In the genomic region with DNA sequence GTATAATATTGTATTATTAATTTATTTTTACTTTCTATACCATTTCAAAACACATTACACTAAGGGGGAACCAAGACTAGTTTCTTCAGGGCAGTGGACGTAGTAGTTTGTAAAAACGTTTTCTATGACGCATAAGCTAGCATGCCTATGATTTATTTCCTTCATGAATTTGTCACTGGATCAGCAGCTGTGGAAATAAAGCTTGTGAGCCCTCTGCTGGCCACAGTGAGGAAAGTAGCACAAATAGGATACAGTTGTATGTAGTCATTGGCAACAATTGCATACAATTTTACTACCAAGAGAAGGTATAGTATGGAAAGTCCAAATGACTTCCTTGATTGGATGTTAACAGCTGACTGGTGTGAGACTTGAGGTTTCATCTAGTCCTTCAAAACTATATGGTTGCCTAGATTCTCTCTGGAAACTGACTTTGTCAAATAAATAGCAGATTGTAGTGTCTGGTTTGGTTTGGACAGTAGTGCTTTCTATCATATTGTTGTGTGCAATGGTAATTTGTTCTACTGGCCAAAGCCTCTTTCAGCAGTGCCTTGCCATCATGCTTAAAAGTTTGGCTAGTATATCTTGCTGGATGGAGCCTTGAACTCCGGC, we compare ENCODE assay signal across 1 cellular context.
TF ChIP-seq lines count a peak whose summit lies in the region.

No MANE protein-coding gene starts in this region.

TF ChIP-seq in GM12878, 131 proteins besides CTCF, POLR2A, EP300 and RAD21 (continued from another document):
- TF ChIP-seq, protein P1, sequence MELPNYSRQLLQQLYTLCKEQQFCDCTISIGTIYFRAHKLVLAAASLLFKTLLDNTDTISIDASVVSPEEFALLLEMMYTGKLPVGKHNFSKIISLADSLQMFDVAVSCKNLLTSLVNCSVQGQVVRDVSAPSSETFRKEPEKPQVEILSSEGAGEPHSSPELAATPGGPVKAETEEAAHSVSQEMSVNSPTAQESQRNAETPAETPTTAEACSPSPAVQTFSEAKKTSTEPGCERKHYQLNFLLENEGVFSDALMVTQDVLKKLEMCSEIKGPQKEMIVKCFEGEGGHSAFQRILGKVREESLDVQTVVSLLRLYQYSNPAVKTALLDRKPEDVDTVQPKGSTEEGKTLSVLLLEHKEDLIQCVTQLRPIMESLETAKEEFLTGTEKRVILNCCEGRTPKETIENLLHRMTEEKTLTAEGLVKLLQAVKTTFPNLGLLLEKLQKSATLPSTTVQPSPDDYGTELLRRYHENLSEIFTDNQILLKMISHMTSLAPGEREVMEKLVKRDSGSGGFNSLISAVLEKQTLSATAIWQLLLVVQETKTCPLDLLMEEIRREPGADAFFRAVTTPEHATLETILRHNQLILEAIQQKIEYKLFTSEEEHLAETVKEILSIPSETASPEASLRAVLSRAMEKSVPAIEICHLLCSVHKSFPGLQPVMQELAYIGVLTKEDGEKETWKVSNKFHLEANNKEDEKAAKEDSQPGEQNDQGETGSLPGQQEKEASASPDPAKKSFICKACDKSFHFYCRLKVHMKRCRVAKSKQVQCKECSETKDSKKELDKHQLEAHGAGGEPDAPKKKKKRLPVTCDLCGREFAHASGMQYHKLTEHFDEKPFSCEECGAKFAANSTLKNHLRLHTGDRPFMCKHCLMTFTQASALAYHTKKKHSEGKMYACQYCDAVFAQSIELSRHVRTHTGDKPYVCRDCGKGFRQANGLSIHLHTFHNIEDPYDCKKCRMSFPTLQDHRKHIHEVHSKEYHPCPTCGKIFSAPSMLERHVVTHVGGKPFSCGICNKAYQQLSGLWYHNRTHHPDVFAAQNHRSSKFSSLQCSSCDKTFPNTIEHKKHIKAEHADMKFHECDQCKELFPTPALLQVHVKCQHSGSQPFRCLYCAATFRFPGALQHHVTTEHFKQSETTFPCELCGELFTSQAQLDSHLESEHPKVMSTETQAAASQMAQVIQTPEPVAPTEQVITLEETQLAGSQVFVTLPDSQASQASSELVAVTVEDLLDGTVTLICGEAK (IDR thresholded peaks at IDR 0.05; ENCODE audit: borderline replicate concordance) = no peak
